Comparison of ENCODE assay signal across 21 cellular contexts in the genomic region with DNA sequence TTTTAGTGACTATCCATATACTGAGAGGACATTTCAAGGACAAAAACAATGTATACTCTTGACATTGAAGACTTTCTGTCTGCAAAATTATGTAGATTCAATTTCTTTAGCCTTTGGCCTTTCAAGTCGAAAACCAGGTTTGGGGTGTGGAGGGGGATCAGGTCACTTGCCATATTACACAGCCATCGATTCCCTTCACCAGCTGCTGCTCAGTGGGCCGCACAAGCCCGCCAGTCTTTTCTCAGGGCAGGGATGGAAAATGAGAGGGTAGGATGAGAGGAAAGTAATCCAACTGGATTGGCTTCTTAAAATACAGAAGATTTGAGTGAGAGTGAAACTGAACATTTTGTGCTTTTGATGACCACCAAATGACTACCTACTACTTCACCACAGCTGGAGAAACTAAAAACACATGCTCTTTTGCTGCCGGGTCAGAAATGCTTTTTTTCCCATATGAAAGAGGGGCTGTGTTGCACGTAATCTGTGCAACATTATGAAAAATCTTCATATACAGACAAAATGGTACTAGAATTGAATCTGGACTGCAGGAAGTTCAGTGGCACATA. TPM values are rescaled to one million over a fixed set of nuclear protein-coding genes. Genes with fewer than 3 reads are reported as not detected.
DNase-seq lines count a peak whose midpoint lies in the region; ATAC-seq and TF ChIP-seq lines count a peak whose summit lies in the region.
"Had no signal": no experiment of that assay in that cellular context is flagged by ENCODE, and none has a peak within 500 bp of the region (broad histone marks: within the 10 kb centered on the region; RNA-seq: fewer than 3 reads in every experiment).

No MANE protein-coding gene starts in this region.

- peaks cover 21% of the 10 kb centered on the region for H3K36me3 Mint-ChIP-seq in osteocyte (ENCODE audit: unreplicated experiment)
- H3K36me3 Mint-ChIP-seq: brain; CD4-positive, CD25-positive, alpha-beta regulatory T cell; natural killer cell treated with Interleukin-12 subunit alpha and Interleukin-12 subunit beta and Interleukin-15 and Interleukin-18, amount 100 ng/mL, for 72 hours; WTC11 had no signal

- ATAC-seq in heart right ventricle (no peak), left ventricle myocardium superior (no peak), HG03159 (IDR thresholded peaks at IDR 0.05; ENCODE audit: unreplicated experiment) (no peak), HG03135 (IDR thresholded peaks at IDR 0.05; ENCODE audit: unreplicated experiment) (no peak)
- ATAC-seq: natural killer cell treated with Interleukin-12 subunit alpha and Interleukin-12 subunit beta and Interleukin-15 and Interleukin-18, amount 100 ng/mL, for 72 hours had no signal

- no peak for DNase-seq in heart right ventricle
- DNase-seq in left ventricle myocardium superior, result no peak
- DNase-seq in esophagus squamous epithelium (lab: John Stamatoyannopoulos, UW), result no peak
- no peak for DNase-seq in osteocyte (ENCODE audit: extremely low spot score, unreplicated experiment)
- no peak for DNase-seq in cortex of kidney (lab: John Stamatoyannopoulos, UW)
- DNase-seq: activated CD4-positive, alpha-beta T cell treated with anti-CD3 and anti-CD28 coated beads, Interleukin-2, amount 50 U/mL, for 4 hours; activated effector memory CD4-positive, alpha-beta T cell treated with Interleukin-2 at 50 U/mL for 16 hours; CD4-positive, CD25-positive, alpha-beta regulatory T cell; foreskin melanocyte; Karpas-422; NCI-H1048; NCI-H2029 treated with DMSO at 0.1 percent for 48 hours; posterior cingulate gyrus; T-helper 9 cell had no signal

- WGBS in heart right ventricle, 2 donors, result 74 to 79% methylated on average over 6 of the region's 6 CpGs
- WGBS in esophagus squamous epithelium, 2 donors, result 72 to 75% methylated on average over 5 to 6 of the region's 6 CpGs
- WGBS in urinary bladder, result 43% methylated on average over 6 of the region's 6 CpGs

- peak overlapping the region; percentile 40 for H3K4me3 Mint-ChIP-seq in osteocyte (ENCODE audit: unreplicated experiment)
- H3K4me3 Mint-ChIP-seq: CD4-positive, CD25-positive, alpha-beta regulatory T cell; natural killer cell treated with Interleukin-12 subunit alpha and Interleukin-12 subunit beta and Interleukin-15 and Interleukin-18, amount 100 ng/mL, for 72 hours; WTC11 had no signal

- no peaks in the 10 kb centered on the region for H3K9me3 ChIP-seq in heart right ventricle
- no peaks in the 10 kb centered on the region for H3K9me3 ChIP-seq in esophagus squamous epithelium

- H3K27ac ChIP-seq in heart right ventricle (peak overlapping the region; percentile 39 to 92 (median 79)), esophagus squamous epithelium (peak overlapping the region in 3 of 4 donors; percentile 71 to 82 (median 77)), urinary bladder (ENCODE audit: low read depth) (peak overlapping the region; percentile 18)

- TF ChIP-seq CTCF in heart right ventricle (IDR thresholded peaks at IDR 0.05) (no peak), esophagus squamous epithelium (IDR thresholded peaks at IDR 0.05) (no peak), osteocyte (IDR thresholded peaks at IDR 0.05) (no peak)

- H3K9me3 Mint-ChIP-seq in osteocyte (ENCODE audit: unreplicated experiment), result peaks cover 10% of the 10 kb centered on the region
- H3K9me3 Mint-ChIP-seq: brain; natural killer cell treated with Interleukin-12 subunit alpha and Interleukin-12 subunit beta and Interleukin-15 and Interleukin-18, amount 100 ng/mL, for 72 hours; WTC11 had no signal

- H3K4me3 ChIP-seq in heart right ventricle, result peak overlapping the region in 9 of 10 donors; percentile 4 to 54 (median 46)
- peak overlapping the region in 3 of 4 donors; percentile 10 to 48 (median 29) for H3K4me3 ChIP-seq in esophagus squamous epithelium
- H3K4me3 ChIP-seq in urinary bladder (ENCODE audit: low read depth, low read length), result peak overlapping the region; percentile 22

- H3K27me3 Mint-ChIP-seq in osteocyte (ENCODE audit: unreplicated experiment), result no peaks in the 10 kb centered on the region
- H3K27me3 Mint-ChIP-seq: brain; CD4-positive, CD25-positive, alpha-beta regulatory T cell had no signal

- intact Hi-C loops in heart right ventricle (cut with DNase I), result loop anchor here in 1 of 10 donors (1.0 kb wide), 1 partner anchor 31 kb away; no protein-coding TSS in a partner anchor
- intact Hi-C loops in left ventricle myocardium superior (cut with micrococcal nuclease), result no loop called here
- intact Hi-C loops in esophagus squamous epithelium (cut with DNase I), result no loop called here

- no peaks in the 10 kb centered on the region for H3K36me3 ChIP-seq in heart right ventricle
- H3K36me3 ChIP-seq in esophagus squamous epithelium, result no peaks in the 10 kb centered on the region
- H3K36me3 ChIP-seq in urinary bladder (ENCODE audit: insufficient read depth), result no peaks in the 10 kb centered on the region

- H3K27ac Mint-ChIP-seq in osteocyte (ENCODE audit: unreplicated experiment), result peak overlapping the region; percentile 90
- H3K27ac Mint-ChIP-seq: brain; CD4-positive, CD25-positive, alpha-beta regulatory T cell; natural killer cell treated with Interleukin-12 subunit alpha and Interleukin-12 subunit beta and Interleukin-15 and Interleukin-18, amount 100 ng/mL, for 72 hours; WTC11 had no signal

- TF ChIP-seq POLR2A in esophagus squamous epithelium (IDR thresholded peaks at IDR 0.05), result no peak

- H3K27me3 ChIP-seq in heart right ventricle (peaks cover 0 to 28% (median 0%) of the 10 kb centered on the region in 7 donors), esophagus squamous epithelium (no peaks in the 10 kb centered on the region)

- H3K4me1 Mint-ChIP-seq in osteocyte (ENCODE audit: unreplicated experiment), result peaks cover 91% of the 10 kb centered on the region
- H3K4me1 Mint-ChIP-seq: brain had no signal

- peaks cover 2 to 71% (median 25%) of the 10 kb centered on the region in 9 donors for H3K4me1 ChIP-seq in heart right ventricle
- peaks cover 0 to 19% (median 11%) of the 10 kb centered on the region in 3 donors for H3K4me1 ChIP-seq in esophagus squamous epithelium
- no peaks in the 10 kb centered on the region for H3K4me1 ChIP-seq in urinary bladder (ENCODE audit: insufficient read depth)

RNA-seq across cellular contexts. Expression of a gene that starts 51.4 kb away (rescaled TPM):
- 1,000 to 10,000 TPM in 8 of 10 donors, 100 to 1,000 TPM in 2; 367 to 3,919 (median 2,586) TPM for total RNA-seq in heart right ventricle
- 1,000 to 10,000 TPM in 1 of 2 donors, 100 to 1,000 TPM in 1; 480 to 3,681 TPM for polyA plus RNA-seq in heart right ventricle
- total RNA-seq in left ventricle myocardium superior, result 772 TPM
- 100 to 1,000 TPM in 2 of 4 donors, 10 to 100 TPM in 2; 17.1 to 509 (median 70.4) TPM for total RNA-seq in esophagus squamous epithelium
- total RNA-seq in osteocyte, result 1,613 and 1,725 TPM in 2 replicates
- 578 TPM for total RNA-seq in urinary bladder
- polyA plus RNA-seq in urinary bladder, result 736 TPM
- total RNA-seq: HT-29 had no signal

RNA-seq across cellular contexts. Expression of a gene that starts 52.4 kb away (rescaled TPM):
- total RNA-seq in heart right ventricle, result 10 to 100 TPM; 11.6 to 16.2 (median 14.5) TPM
- polyA plus RNA-seq in heart right ventricle, result 10 to 100 TPM in 1 of 2 donors, 1 to 10 TPM in 1; 8.1 to 12.5 TPM
- 10.8 TPM for total RNA-seq in left ventricle myocardium superior
- 10 to 100 TPM in 1 of 4 donors, 1 to 10 TPM in 3; 1.3 to 11.8 (median 6.4) TPM for total RNA-seq in esophagus squamous epithelium
- total RNA-seq in osteocyte, result 84.7 and 87.4 TPM in 2 replicates
- 15.9 TPM for total RNA-seq in urinary bladder
- 10.8 TPM for polyA plus RNA-seq in urinary bladder

Comparison
In these comparisons a context has a peak if more than half of its experiments do, and no peak if none do; other contexts are left out.
1. H3K27ac ChIP-seq: peak in every context shown above with its lines; median percentile 79 in heart right ventricle; 77 in esophagus squamous epithelium; 18 in urinary bladder.